Comparison of ENCODE assay signal across 8 cellular contexts in the genomic region with DNA sequence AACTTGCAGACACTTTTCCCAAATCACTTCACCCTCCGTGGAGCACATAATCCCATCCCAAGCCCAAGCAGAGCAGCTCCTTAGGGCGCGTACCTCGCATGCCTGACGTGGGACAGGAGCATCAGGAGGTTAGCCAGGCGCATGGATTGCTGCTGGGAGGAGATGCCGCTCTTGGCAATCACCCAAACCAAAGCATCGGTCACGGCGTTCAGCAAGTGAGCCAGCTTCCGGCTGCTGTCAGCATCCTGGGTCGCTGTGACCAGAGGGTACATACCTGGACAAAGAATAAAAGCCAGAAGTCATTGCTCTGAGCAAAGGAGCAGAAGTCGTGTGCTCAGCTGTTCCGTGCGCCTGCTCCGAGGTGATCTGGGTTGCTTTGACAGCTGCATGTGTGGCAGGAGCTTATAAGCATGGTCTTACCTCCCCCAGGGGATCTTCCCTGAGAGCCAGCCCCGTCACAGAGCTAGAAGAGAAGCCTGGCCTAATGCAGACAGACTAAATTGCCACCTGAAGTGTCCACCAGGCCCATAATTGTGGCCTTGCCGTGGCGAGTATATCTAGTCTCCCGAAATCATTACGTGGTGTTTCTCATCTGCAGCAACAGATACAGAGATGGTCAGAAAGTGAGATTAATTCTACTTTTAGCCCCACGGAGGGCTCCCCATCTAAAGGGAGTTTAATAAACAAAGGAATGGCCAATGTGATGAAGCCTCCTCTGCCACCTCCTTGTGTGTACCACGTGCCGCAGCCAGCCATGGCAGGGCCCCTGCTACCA. TPM values are rescaled to one million over a fixed set of nuclear protein-coding genes. Genes with fewer than 3 reads are reported as not detected.
DNase-seq lines count a peak whose midpoint lies in the region; ATAC-seq, FAIRE-seq and TF ChIP-seq lines count a peak whose summit lies in the region.

No MANE protein-coding gene starts in this region.

- H3K27me3 Mint-ChIP-seq in activated naive CD4-positive, alpha-beta T cell treated with anti-CD3 and anti-CD28 coated beads, Interleukin-2, amount 50 U/mL, for 24 hours, result no peaks in the 10 kb centered on the region

- no peak for DNase-seq in activated naive CD4-positive, alpha-beta T cell treated with anti-CD3 and anti-CD28 coated beads, Interleukin-2, amount 50 U/mL, for 72 hours (ENCODE audit: low spot score in 2 of 2)
- DNase-seq in NCI-H1436 (lab: John Stamatoyannopoulos, UW) (peak; percentile 45), cardiac fibroblast (ENCODE audit: low read depth in 2 of 2) (peak; percentile 42 to 64), urothelium cell line (ENCODE audit: low spot score) (peak; percentile 79), NOMO-1 treated with DMSO at 0.1 percent for 48 hours (lab: John Stamatoyannopoulos, UW; ENCODE audit: unreplicated experiment) (no peak)
- DNase-seq in activated CD4-positive, alpha-beta T cell treated with anti-CD3 and anti-CD28 coated beads for 1 hour, result no peak
- DNase-seq in activated CD4-positive, CD25-positive, alpha-beta regulatory T cell treated with anti-CD3 and anti-CD28 coated beads, Interleukin-2, amount 50 U/mL, for 72 hours, result no peak

- peak overlapping the region; percentile 38 for H3K27ac Mint-ChIP-seq in activated naive CD4-positive, alpha-beta T cell treated with anti-CD3 and anti-CD28 coated beads, Interleukin-2, amount 50 U/mL, for 24 hours
- no peak overlapping the region for H3K27ac Mint-ChIP-seq in activated naive CD4-positive, alpha-beta T cell treated with anti-CD3 and anti-CD28 coated beads, Interleukin-2, amount 50 U/mL, for 72 hours

- no peak for ATAC-seq in activated naive CD4-positive, alpha-beta T cell treated with anti-CD3 and anti-CD28 coated beads, Interleukin-2, amount 50 U/mL, for 72 hours

- peak; percentile 83 for FAIRE-seq in urothelium cell line (lab: Jason Lieb, UNC)

- no peak overlapping the region for H3K4me3 Mint-ChIP-seq in activated naive CD4-positive, alpha-beta T cell treated with anti-CD3 and anti-CD28 coated beads, Interleukin-2, amount 50 U/mL, for 24 hours

- no peaks in the 10 kb centered on the region for H3K9me3 Mint-ChIP-seq in activated naive CD4-positive, alpha-beta T cell treated with anti-CD3 and anti-CD28 coated beads, Interleukin-2, amount 50 U/mL, for 24 hours
- H3K9me3 Mint-ChIP-seq in activated naive CD4-positive, alpha-beta T cell treated with anti-CD3 and anti-CD28 coated beads, Interleukin-2, amount 50 U/mL, for 72 hours, result no peaks in the 10 kb centered on the region

- TF ChIP-seq CTCF in cardiac fibroblast (IDR thresholded peaks at IDR 0.05; ENCODE audit: low read depth, low read length), result no peak

- peaks cover 7% of the 10 kb centered on the region for H3K4me1 Mint-ChIP-seq in activated naive CD4-positive, alpha-beta T cell treated with anti-CD3 and anti-CD28 coated beads, Interleukin-2, amount 50 U/mL, for 24 hours

- H3K4me3 ChIP-seq in cardiac fibroblast (replicated peaks in 1 of 2; ENCODE audit: low read depth in 2 of 2, low read length in 2 of 2), result no peak overlapping the region

- no peaks in the 10 kb centered on the region for H3K36me3 Mint-ChIP-seq in activated naive CD4-positive, alpha-beta T cell treated with anti-CD3 and anti-CD28 coated beads, Interleukin-2, amount 50 U/mL, for 24 hours
- no peaks in the 10 kb centered on the region for H3K36me3 Mint-ChIP-seq in activated naive CD4-positive, alpha-beta T cell treated with anti-CD3 and anti-CD28 coated beads, Interleukin-2, amount 50 U/mL, for 72 hours

RNA-seq across cellular contexts. Expression of a gene that starts 59.1 kb away (rescaled TPM):
- total RNA-seq in activated naive CD4-positive, alpha-beta T cell treated with anti-CD3 and anti-CD28 coated beads, Interleukin-2, amount 50 U/mL, for 72 hours, result under 1 TPM; 0.14 to 0.39 TPM

Comparison
In these comparisons a context has a peak if more than half of its experiments do, and no peak if none do; other contexts are left out.
1. DNase-seq: peak in NCI-H1436 (single experiment), cardiac fibroblast (2 of 2) and urothelium cell line (single experiment); none in activated naive CD4-positive, alpha-beta T cell treated with anti-CD3 and anti-CD28 coated beads, Interleukin-2, amount 50 U/mL, for 72 hours (0 of 2), activated CD4-positive, alpha-beta T cell treated with anti-CD3 and anti-CD28 coated beads for 1 hour (single experiment), activated CD4-positive, CD25-positive, alpha-beta regulatory T cell treated with anti-CD3 and anti-CD28 coated beads, Interleukin-2, amount 50 U/mL, for 72 hours (single experiment) and NOMO-1 treated with DMSO at 0.1 percent for 48 hours (single experiment).